14 cellular contexts compared by ENCODE assay signal in genomic region chr13:31629085-31629785, GRCh38.
DNase-seq lines count a peak whose midpoint lies in the region; TF ChIP-seq lines count a peak whose summit lies in the region.
"Had no signal": no experiment of that assay in that cellular context is flagged by ENCODE, and none has a peak within 500 bp of the region (broad histone marks: within the 10 kb centered on the region; RNA-seq: fewer than 3 reads in every experiment).

No MANE protein-coding gene starts in this region.

- intact Hi-C loops in CD14-positive monocyte (cut with micrococcal nuclease): no loop called here

- H3K9me3 ChIP-seq in MG63: peaks cover 8% of the 10 kb centered on the region; the same call in 1 of the 2 replicates
- H3K9me3 ChIP-seq in effector memory CD4-positive, alpha-beta T cell (ENCODE audit: control insufficient read depth, low read length): no peaks in the 10 kb centered on the region
- H3K9me3 ChIP-seq: body of pancreas had no signal

- H3K4me3 ChIP-seq in MG63: no peak overlapping the region
- H3K4me3 ChIP-seq in effector memory CD4-positive, alpha-beta T cell (ENCODE audit: insufficient read depth, low read depth, low read length, poor library complexity, severe bottlenecking): no peak overlapping the region
- H3K4me3 ChIP-seq: body of pancreas had no signal

- no peaks in the 10 kb centered on the region for H3K36me3 ChIP-seq in MG63
- H3K36me3 ChIP-seq in effector memory CD4-positive, alpha-beta T cell (ENCODE audit: control insufficient read depth, insufficient read depth, low read length): no peaks in the 10 kb centered on the region

- H3K27ac Mint-ChIP-seq in CD14-positive monocyte: peak overlapping the region; percentile 58 to 89 (median 80)

- H3K4me3 Mint-ChIP-seq in CD14-positive monocyte: peak overlapping the region; percentile 54 to 81

- H3K4me1 Mint-ChIP-seq in CD14-positive monocyte: peaks cover 43% of the 10 kb centered on the region

- peaks cover 0 to 4% (median 3%) of the 10 kb centered on the region in 3 donors for H3K27me3 Mint-ChIP-seq in CD14-positive monocyte (ENCODE audit: low read depth in 3 of 3)

- H3K27me3 ChIP-seq in MG63: no peaks in the 10 kb centered on the region
- no peaks in the 10 kb centered on the region for H3K27me3 ChIP-seq in effector memory CD4-positive, alpha-beta T cell (replicated peaks; ENCODE audit: control insufficient read depth, insufficient read depth, low read length, poor library complexity, severe bottlenecking)
- H3K27me3 ChIP-seq: body of pancreas had no signal

- DNase-seq in CD14-positive monocyte (ENCODE audit: low spot score): peak; percentile 54
- DNase-seq in MG63: peak; percentile 77
- peak; percentile 48 for DNase-seq in UCSD-AML1 (lab: John Stamatoyannopoulos, UW; ENCODE audit: unreplicated experiment)
- peak; percentile 60 for DNase-seq in iris pigment epithelial cell (ENCODE audit: low read depth)
- no peak for DNase-seq in effector memory CD4-positive, alpha-beta T cell
- no peak for DNase-seq in substantia nigra (lab: John Stamatoyannopoulos, UW)
- no peak for DNase-seq in OCI-M2 (lab: John Stamatoyannopoulos, UW; ENCODE audit: unreplicated experiment)
- DNase-seq in activated CD4-positive, alpha-beta T cell treated with anti-CD3 and anti-CD28 coated beads for 48 hours: no peak
- DNase-seq: body of pancreas, midbrain, MM.1S, NCI-H2227 treated with DMSO at 0.1 percent for 48 hours, SHP77 treated with DMSO at 0.1 percent for 48 hours had no signal

- no peaks in the 10 kb centered on the region for H3K4me1 ChIP-seq in effector memory CD4-positive, alpha-beta T cell (ENCODE audit: control insufficient read depth, insufficient read depth, low read length, poor library complexity, severe bottlenecking)
- H3K4me1 ChIP-seq: body of pancreas had no signal

- H3K36me3 Mint-ChIP-seq in CD14-positive monocyte: peaks cover 4 to 9% of the 10 kb centered on the region in 2 donors

- TF ChIP-seq CTCF in CD14-positive monocyte (IDR thresholded peaks at IDR 0.05): no peak

- H3K9me3 Mint-ChIP-seq in CD14-positive monocyte: peaks cover 8 to 29% (median 15%) of the 10 kb centered on the region in 7 donors

- no peak overlapping the region for H3K27ac ChIP-seq in effector memory CD4-positive, alpha-beta T cell (ENCODE audit: insufficient read depth, low read length, poor library complexity, severe bottlenecking)
- no peak overlapping the region for H3K27ac ChIP-seq in substantia nigra (ENCODE audit: low read depth, low read length, poor library complexity, severe bottlenecking)
- H3K27ac ChIP-seq: body of pancreas, C4-2B had no signal

Comparison
In these comparisons a context has a peak if more than half of its experiments do, and no peak if none do; other contexts are left out.
1. DNase-seq: peak in CD14-positive monocyte (single experiment), MG63 (single experiment), UCSD-AML1 (single experiment) and iris pigment epithelial cell (single experiment); none in effector memory CD4-positive, alpha-beta T cell (0 of 3), substantia nigra (0 of 49), OCI-M2 (single experiment) and activated CD4-positive, alpha-beta T cell treated with anti-CD3 and anti-CD28 coated beads for 48 hours (single experiment).